12 cellular contexts compared by ENCODE assay signal in the genomic region with DNA sequence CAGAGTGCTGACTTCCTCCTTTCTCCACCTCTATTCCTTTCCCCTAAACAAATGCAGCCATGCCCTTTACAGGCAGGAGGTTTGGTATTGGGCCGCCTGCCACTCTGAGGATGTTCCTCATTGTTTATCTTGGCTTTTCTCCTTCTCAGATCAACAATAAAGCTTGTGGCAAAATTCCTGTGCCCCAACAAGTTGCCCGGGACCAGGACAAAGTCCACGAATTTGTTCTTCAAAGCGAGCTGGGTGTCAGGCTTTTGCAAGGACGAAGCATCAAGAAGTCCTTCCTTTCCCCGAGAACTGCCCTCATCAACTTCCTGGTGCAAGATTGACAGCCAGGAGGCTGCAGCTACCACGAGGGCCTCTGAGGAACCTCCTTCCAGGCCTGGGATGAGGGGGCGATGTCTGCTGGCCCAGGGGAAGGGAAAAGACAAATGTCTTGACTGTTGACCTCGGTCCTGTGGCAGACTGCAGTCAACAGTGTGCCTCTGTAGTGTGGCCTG. TPM values are rescaled to one million over a fixed set of nuclear protein-coding genes. Genes with fewer than 3 reads are reported as not detected.
A peak's percentile ranks its signal among the peaks of the same experiment; 100 is the strongest.
DNase-seq lines count a peak whose midpoint lies in the region; TF ChIP-seq lines count a peak whose summit lies in the region.
"Had no signal": no experiment of that assay in that cellular context is flagged by ENCODE, and none has a peak within 500 bp of the region (broad histone marks: within the 10 kb centered on the region; RNA-seq: fewer than 3 reads in every experiment).

No MANE protein-coding gene starts in this region.

- in situ Hi-C loops in Caki2 (cut with HindIII; ENCODE audit: low pct_unique_long_range_greater_than_20kb, low sequenced_read_pairs): no loop called here

- H3K27me3 ChIP-seq in esophagus squamous epithelium: no peaks in the 10 kb centered on the region
- H3K27me3 ChIP-seq: hepatocyte had no signal

- H3K4me3 ChIP-seq in esophagus squamous epithelium: no peak overlapping the region
- H3K4me3 ChIP-seq: hepatocyte had no signal

- peaks cover 0 to 24% (median 0%) of the 10 kb centered on the region in 3 donors for H3K36me3 ChIP-seq in esophagus squamous epithelium

- DNase-seq in Caki2 (ENCODE audit: low read depth) (peak; percentile 16), RPMI7951 (ENCODE audit: low read depth) (peak; percentile 54), esophagus squamous epithelium (lab: John Stamatoyannopoulos, UW) (no peak), progenitor cell of endocrine pancreas (ENCODE audit: low spot score, unreplicated experiment) (no peak)
- DNase-seq in stimulated activated naive CD4-positive, alpha-beta T cell treated with Interleukin-2 at 50 U/mL for 16 hours (lab: John Stamatoyannopoulos, UW): no peak
- DNase-seq in stimulated activated CD4-positive, alpha-beta T cell treated with anti-CD3 and anti-CD28 coated beads, Interleukin-15, amount 100 ng/mL, for 24 hours: no peak
- no peak for DNase-seq in activated effector memory CD4-positive, alpha-beta T cell treated with Interleukin-2 at 50 U/mL for 16 hours
- no peak for DNase-seq in activated CD8-positive, alpha-beta memory T cell treated with anti-CD3 and anti-CD28 coated beads, Interleukin-2, amount 50 U/mL, for 48 hours
- DNase-seq: MM.1S had no signal

- TF ChIP-seq POLR2A in esophagus squamous epithelium (IDR thresholded peaks at IDR 0.05): no peak

- peak overlapping the region; percentile 1 to 86 (median 36) for H3K27ac ChIP-seq in esophagus squamous epithelium
- H3K27ac ChIP-seq: hepatocyte had no signal

- H3K27ac Mint-ChIP-seq in progenitor cell of endocrine pancreas: peak overlapping the region; percentile 74
- H3K27ac Mint-ChIP-seq: CD4-positive, alpha-beta T cell had no signal

- peaks cover 1% of the 10 kb centered on the region for H3K36me3 Mint-ChIP-seq in progenitor cell of endocrine pancreas (ENCODE audit: insufficient read depth)

- no peak overlapping the region for H3K4me3 Mint-ChIP-seq in progenitor cell of endocrine pancreas (ENCODE audit: low read depth)
- H3K4me3 Mint-ChIP-seq: activated T-cell treated with anti-CD3 and anti-CD28 coated beads, Interleukin-2, amount 50 U/mL, for 4 hours; CD4-positive, alpha-beta T cell had no signal

- WGBS in esophagus squamous epithelium, 2 donors: 31 to 34% methylated on average over 3 to 5 of the region's 9 CpGs

- TF ChIP-seq CTCF in esophagus squamous epithelium (IDR thresholded peaks at IDR 0.05) (no peak), progenitor cell of endocrine pancreas (IDR thresholded peaks at IDR 0.05; ENCODE audit: unreplicated experiment) (no peak)

- no peaks in the 10 kb centered on the region for H3K9me3 Mint-ChIP-seq in progenitor cell of endocrine pancreas (ENCODE audit: low read depth)
- H3K9me3 Mint-ChIP-seq: activated T-cell treated with anti-CD3 and anti-CD28 coated beads, Interleukin-2, amount 50 U/mL, for 4 hours; CD4-positive, alpha-beta T cell had no signal

- intact Hi-C loops in esophagus squamous epithelium (cut with DNase I): no loop called here

- H3K9me3 ChIP-seq in esophagus squamous epithelium: no peaks in the 10 kb centered on the region

- no peaks in the 10 kb centered on the region for H3K27me3 Mint-ChIP-seq in progenitor cell of endocrine pancreas
- H3K27me3 Mint-ChIP-seq: CD4-positive, alpha-beta T cell had no signal

- H3K4me1 ChIP-seq in esophagus squamous epithelium: peaks cover 28 to 65% (median 31%) of the 10 kb centered on the region in 3 donors

- H3K4me1 Mint-ChIP-seq in progenitor cell of endocrine pancreas (ENCODE audit: low read depth): no peaks in the 10 kb centered on the region

RNA-seq across cellular contexts. Expression of a gene that starts 47.3 kb away (rescaled TPM):
- total RNA-seq in Caki2 (2014; rRNA removed; shearing (Covaris generic); ENCODE audit: low replicate concordance): 11.6 and 16.4 TPM in 2 replicates
- 40.0 and 44.9 TPM in 2 replicates for total RNA-seq in RPMI7951 (2014; rRNA removed; shearing (Covaris generic))
- total RNA-seq in esophagus squamous epithelium (10 to 100 TPM in 2 of 4 donors, 1 to 10 TPM in 2; 8.5 to 18.9 (median 11.3) TPM), progenitor cell of endocrine pancreas (31.3 and 32.5 TPM in 2 replicates)

Comparison
In these comparisons a context has a peak if more than half of its experiments do, and no peak if none do; other contexts are left out.
1. DNase-seq: peak in Caki2 (single experiment) and RPMI7951 (single experiment); none in esophagus squamous epithelium (single experiment), progenitor cell of endocrine pancreas (single experiment), stimulated activated naive CD4-positive, alpha-beta T cell treated with Interleukin-2 at 50 U/mL for 16 hours (single experiment), stimulated activated CD4-positive, alpha-beta T cell treated with anti-CD3 and anti-CD28 coated beads, Interleukin-15, amount 100 ng/mL, for 24 hours (single experiment), activated effector memory CD4-positive, alpha-beta T cell treated with Interleukin-2 at 50 U/mL for 16 hours (single experiment) and activated CD8-positive, alpha-beta memory T cell treated with anti-CD3 and anti-CD28 coated beads, Interleukin-2, amount 50 U/mL, for 48 hours (single experiment).